13 cellular contexts compared by ENCODE assay signal in genomic region chr6:107080036-107080435, GRCh38. TPM values are rescaled to one million over a fixed set of nuclear protein-coding genes. Genes with fewer than 3 reads are reported as not detected.
DNase-seq lines count a peak whose midpoint lies in the region; ATAC-seq, FAIRE-seq and TF ChIP-seq lines count a peak whose summit lies in the region.
"Had no signal": no experiment of that assay in that cellular context is flagged by ENCODE, and none has a peak within 500 bp of the region (broad histone marks: within the 10 kb centered on the region; RNA-seq: fewer than 3 reads in every experiment).

No MANE protein-coding gene starts in this region.

- H3K4me3 ChIP-seq in HFF-Myc (replicated peaks; ENCODE audit: low read depth, low read length) (no peak overlapping the region), K562 (no peak overlapping the region)
- H3K4me3 ChIP-seq: SK-N-MC had no signal

- no peak overlapping the region for H3K27ac ChIP-seq in K562 (ENCODE audit: extremely low read depth, low read depth, low read length)
- H3K27ac ChIP-seq: SK-N-MC had no signal

- ATAC-seq in K562 = peak; percentile 75

- no peaks in the 10 kb centered on the region for H3K79me2 ChIP-seq in K562 (ENCODE audit: control insufficient read depth, insufficient read depth, low read length)

- peak; percentile 23 for FAIRE-seq in K562 (lab: Jason Lieb, UNC)
- FAIRE-seq: small intestine had no signal

- TF ChIP-seq RAD21 in K562 (CRISPR knock-in tag; conservative IDR thresholded peaks at IDR 0.05 in 1 of 2, IDR thresholded peaks at IDR 0.05 in 1 of 2) = no peak

- H3K4me3 Mint-ChIP-seq in nephron = no peak overlapping the region

- H3K36me3 ChIP-seq in K562 (ENCODE audit: control insufficient read depth, insufficient read depth, low read length) = 0 out of 3 replicates have a peak, but pooled peaks cover 5% of the 10 kb centered on the region

- TF ChIP-seq CTCF in HFF-Myc (IDR thresholded peaks at IDR 0.05; ENCODE audit: low read depth, low read length, missing control alignments) (peak; percentile 6), K562 (IDR thresholded peaks at IDR 0.05 in 2 of 3, conservative IDR thresholded peaks at IDR 0.05 in 1 of 3; ENCODE audit: insufficient read depth in 2 of 3, low read depth in 1 of 3, low read length in 3 of 3) (peak; percentile 30 to 37 (median 37); a peak in 4 of 6 replicates), nephron (IDR thresholded peaks at IDR 0.05; ENCODE audit: unreplicated experiment in 3 of 3) (peak; percentile 16 to 26 (median 23))

- DNase-seq in NCI-H2171 treated with DMSO at 0.1 percent for 48 hours (lab: John Stamatoyannopoulos, UW) (peak; percentile 2), NCI-H2171 (lab: John Stamatoyannopoulos, UW) (no peak), HFF-Myc (ENCODE audit: extremely low read depth, low read depth) (no peak), K562 (ENCODE audit: extremely low read depth in 1 of 4, low spot score in 3 of 4) (no peak), activated T-cell treated with anti-CD3 and anti-CD28 coated beads for 4 hours (no peak), ecto neural progenitor cell (ENCODE audit: low spot score) (no peak), kidney glomerular epithelial cell (lab: John Stamatoyannopoulos, UW) (no peak)
- DNase-seq: caudate nucleus, midbrain, NCI-H1694, small intestine had no signal

- TF ChIP-seq POLR2A in K562 (conservative IDR thresholded peaks at IDR 0.05) = no peak

- H3K27me3 ChIP-seq in K562 (ENCODE audit: control insufficient read depth in 2 of 2, insufficient read depth in 2 of 2, low read length in 2 of 2) = no peaks in the 10 kb centered on the region

- no peak overlapping the region for H3K4me2 ChIP-seq in K562 (ENCODE audit: insufficient read depth, low read length)

- CTCF ChIA-PET in K562 (lab: Yijun Ruan, JAX; ENCODE audit: low intra/inter-chr PET ratio) = no interaction called here

- peaks cover 0 to 3% of the 10 kb centered on the region in 2 experiments; a peak in 2 of 5 replicates for H3K4me1 ChIP-seq in K562 (replicated peaks in 1 of 2; ENCODE audit: control insufficient read depth in 2 of 2, insufficient read depth in 2 of 2, low read length in 2 of 2)

- intact Hi-C loops in K562 (cut with micrococcal nuclease) = no loop called here

- no TSS peak for BruUV-seq in K562 (replicated peaks; lab: Mats Ljungman, UMichigan)

- no peak for TF ChIP-seq EP300 in K562 (IDR thresholded peaks at IDR 0.05; ENCODE audit: low read length)

- 83% methylated on average over 5 of the region's 5 CpGs for WGBS in K562 (ENCODE audit: insufficient coverage, low coverage, missing lambda C conversion rate)

- H3K36me3 Mint-ChIP-seq in nephron (ENCODE audit: low read depth) = peaks cover 37% of the 10 kb centered on the region

- peak overlapping the region in 1 of 3 experiments; percentile 17 for H3K27ac Mint-ChIP-seq in nephron

- no peak overlapping the region for H3K9ac ChIP-seq in K562 (ENCODE audit: insufficient read depth in 1 of 2, low read depth in 2 of 2, low read length in 2 of 2)

- H3K4me1 Mint-ChIP-seq in nephron = peaks cover 12% of the 10 kb centered on the region

- H2AFZ ChIP-seq in K562 (ENCODE audit: low read depth, low read length) = no peak overlapping the region

- H4K20me1 ChIP-seq in K562 (replicated peaks; ENCODE audit: control insufficient read depth, insufficient read depth, low read length) = no peaks in the 10 kb centered on the region

- peaks cover 2% of the 10 kb centered on the region for H3K9me3 Mint-ChIP-seq in nephron

- H3K27me3 Mint-ChIP-seq in nephron (ENCODE audit: low read depth) = no peaks in the 10 kb centered on the region

- H3K9me1 ChIP-seq in K562 (ENCODE audit: control insufficient read depth, insufficient read depth, low read length) = no peaks in the 10 kb centered on the region

- H3K9me3 ChIP-seq in K562 (replicated peaks; ENCODE audit: control insufficient read depth, insufficient read depth, low read depth, low read length) = 0 out of 2 replicates have a peak, but pooled peaks cover 2% of the 10 kb centered on the region

- POLR2A ChIA-PET in K562 (lab: Yijun Ruan, JAX) = no interaction called here

- in situ Hi-C loops in K562 (cut with MboI) = no loop called here

TF ChIP-seq in K562, 482 proteins besides CTCF, POLR2A, EP300 and RAD21 (continues in another document):
- TF ChIP-seq ZBTB43 (CRISPR knock-in tag; IDR thresholded peaks at IDR 0.05) (no peak), ARNT (IDR thresholded peaks at IDR 0.05) (no peak), FIP1L1 (IDR thresholded peaks at IDR 0.05; ENCODE audit: low read depth, low read length, poor library complexity, severe bottlenecking) (no peak), CHD4 (IDR thresholded peaks at IDR 0.05; ENCODE audit: insufficient read depth, insufficient replicate concordance, low read depth, low read length, poor library complexity, severe bottlenecking) (no peak), IRF1 (CRISPR knock-in tag; IDR thresholded peaks at IDR 0.05; ENCODE audit: borderline replicate concordance) (no peak), SMC3 (conservative IDR thresholded peaks at IDR 0.05; ENCODE audit: insufficient read depth, low read depth, low read length) (no peak), NR4A1 (CRISPR knock-in tag; IDR thresholded peaks at IDR 0.05) (no peak), NR4A1 (tag; IDR thresholded peaks at IDR 0.05) (no peak), E2F6 (IDR thresholded peaks at IDR 0.05; ENCODE audit: borderline replicate concordance in 1 of 2, extremely low read depth in 1 of 2, insufficient read depth in 1 of 2, insufficient read length in 1 of 2, low read depth in 1 of 2, low read length in 1 of 2, poor library complexity in 1 of 2, severe bottlenecking in 1 of 2) (no peak), KLF6 (CRISPR knock-in tag; IDR thresholded peaks at IDR 0.05; ENCODE audit: borderline replicate concordance) (no peak)

RNA-seq across cellular contexts. Expression of gene BEND3, which starts 35.3 kb away (rescaled TPM):
- 5.7 and 9.5 TPM in 2 replicates for total RNA-seq in K562 (2011; cell fraction: chromatin; rRNA removed; ENCODE audit: low replicate concordance)
- 7.0 and 7.8 TPM in 2 replicates for total RNA-seq in K562 (2011; cell fraction: nucleolus; rRNA removed)
- total RNA-seq in K562 (2011; cell fraction: nucleoplasm; rRNA removed) = 5.8 and 6.0 TPM in 2 replicates
- total RNA-seq in K562 (2014; rRNA removed) = 3.6 and 4.2 TPM in 2 replicates
- total RNA-seq in K562 (2014; rRNA removed; fragmentation: Illumina TruSeq; extraction: Trizol) = 3.6 and 4.0 TPM in 2 replicates
- 4.7 TPM in 2 replicates for total RNA-seq in K562 (2015; rRNA removed; fragmentation: Illumina TruSeq; extraction: Trizol)
- 7.4 and 8.4 TPM in 2 replicates for total RNA-seq in K562 (2021)
- 1.9 and 2.4 TPM in 2 replicates for polyA plus RNA-seq in K562 (2011; rRNA removed)
- polyA plus RNA-seq in K562 (2011; cell fraction: cytosol; rRNA removed) = 2.0 and 3.0 TPM in 2 replicates
- 2.9 and 4.6 TPM in 2 replicates for polyA plus RNA-seq in K562 (2011; cell fraction: nucleus; rRNA removed)
- 1.6 and 3.1 TPM in 2 replicates for polyA plus RNA-seq in K562 (2012)
- 3.3 and 3.8 TPM in 2 replicates for polyA plus RNA-seq in K562 (2014; fragmentation: Illumina TruSeq; extraction: Trizol)
- polyA plus RNA-seq in K562 (2014; fragmentation: Nextera tagmentation; extraction: Ambion mirVana) = 1 to 10 TPM in 1 of 2 experiments, under 1 TPM in 1; 0.64 to 1.6 TPM
- 2.5 and 3.5 TPM in 2 replicates for polyA plus RNA-seq in K562 (2014; rRNA removed)
- 4.6 and 7.4 TPM in 2 replicates for polyA minus RNA-seq in K562 (2011; rRNA and poly(A)+ RNA removed)
- polyA minus RNA-seq in K562 (2011; cell fraction: cytosol; rRNA and poly(A)+ RNA removed) = 5.6 and 6.8 TPM in 2 replicates
- 3.2 and 3.4 TPM in 2 replicates for polyA minus RNA-seq in K562 (2011; cell fraction: nucleus; rRNA and poly(A)+ RNA removed)

RNA-seq across cellular contexts. Expression of gene MTRES1, which starts 52.0 kb away (rescaled TPM):
- total RNA-seq in K562 (2011; cell fraction: chromatin; rRNA removed; ENCODE audit: low replicate concordance) = 18.8 and 26.8 TPM in 2 replicates
- 14.2 and 19.5 TPM in 2 replicates for total RNA-seq in K562 (2011; cell fraction: nucleolus; rRNA removed)
- 17.2 and 26.3 TPM in 2 replicates for total RNA-seq in K562 (2011; cell fraction: nucleoplasm; rRNA removed)
- total RNA-seq in K562 (2014; rRNA removed) (21.0 and 25.3 TPM in 2 replicates), K562 (2014; rRNA removed; fragmentation: Illumina TruSeq; extraction: Trizol) (28.6 and 32.5 TPM in 2 replicates), K562 (2015; rRNA removed; fragmentation: Illumina TruSeq; extraction: Trizol) (24.7 and 25.2 TPM in 2 replicates), K562 (2021) (14.5 and 17.8 TPM in 2 replicates)
- polyA plus RNA-seq in K562 (2011; rRNA removed) (13.1 and 20.7 TPM in 2 replicates), K562 (2014; fragmentation: Illumina TruSeq; extraction: Trizol) (29.7 and 30.3 TPM in 2 replicates), K562 (2014; fragmentation: Nextera tagmentation; extraction: Ambion mirVana) (10 to 100 TPM; 21.4 to 21.7 TPM), K562 (2014; rRNA removed) (34.9 and 35.4 TPM in 2 replicates)
- 7.8 and 8.2 TPM in 2 replicates for polyA plus RNA-seq in K562 (2011; cell fraction: cytosol; rRNA removed)
- 6.8 and 10.2 TPM in 2 replicates for polyA plus RNA-seq in K562 (2011; cell fraction: nucleus; rRNA removed)
- polyA plus RNA-seq in K562 (2012) = 18.3 and 23.6 TPM in 2 replicates
- polyA minus RNA-seq in K562 (2011; rRNA and poly(A)+ RNA removed) = 12.5 and 13.1 TPM in 2 replicates
- polyA minus RNA-seq in K562 (2011; cell fraction: cytosol; rRNA and poly(A)+ RNA removed) = 4.6 and 6.7 TPM in 2 replicates
- 7.3 and 9.9 TPM in 2 replicates for polyA minus RNA-seq in K562 (2011; cell fraction: nucleus; rRNA and poly(A)+ RNA removed)
